1 cellular context compared by ENCODE assay signal in genomic region chr9:120868676-120869359, GRCh38.
TF ChIP-seq lines count a peak whose summit lies in the region.

No MANE protein-coding gene starts in this region.

TF ChIP-seq in GM12878, 131 proteins besides CTCF, POLR2A, EP300 and RAD21 (continued from another document):
- peak; percentile 86; the same call in 1 of the 2 replicates for TF ChIP-seq RB1 (IDR thresholded peaks at IDR 0.05; ENCODE audit: borderline replicate concordance)
- TF ChIP-seq HDGF (IDR thresholded peaks at IDR 0.05) = peak; percentile 74
- TF ChIP-seq, protein P1, sequence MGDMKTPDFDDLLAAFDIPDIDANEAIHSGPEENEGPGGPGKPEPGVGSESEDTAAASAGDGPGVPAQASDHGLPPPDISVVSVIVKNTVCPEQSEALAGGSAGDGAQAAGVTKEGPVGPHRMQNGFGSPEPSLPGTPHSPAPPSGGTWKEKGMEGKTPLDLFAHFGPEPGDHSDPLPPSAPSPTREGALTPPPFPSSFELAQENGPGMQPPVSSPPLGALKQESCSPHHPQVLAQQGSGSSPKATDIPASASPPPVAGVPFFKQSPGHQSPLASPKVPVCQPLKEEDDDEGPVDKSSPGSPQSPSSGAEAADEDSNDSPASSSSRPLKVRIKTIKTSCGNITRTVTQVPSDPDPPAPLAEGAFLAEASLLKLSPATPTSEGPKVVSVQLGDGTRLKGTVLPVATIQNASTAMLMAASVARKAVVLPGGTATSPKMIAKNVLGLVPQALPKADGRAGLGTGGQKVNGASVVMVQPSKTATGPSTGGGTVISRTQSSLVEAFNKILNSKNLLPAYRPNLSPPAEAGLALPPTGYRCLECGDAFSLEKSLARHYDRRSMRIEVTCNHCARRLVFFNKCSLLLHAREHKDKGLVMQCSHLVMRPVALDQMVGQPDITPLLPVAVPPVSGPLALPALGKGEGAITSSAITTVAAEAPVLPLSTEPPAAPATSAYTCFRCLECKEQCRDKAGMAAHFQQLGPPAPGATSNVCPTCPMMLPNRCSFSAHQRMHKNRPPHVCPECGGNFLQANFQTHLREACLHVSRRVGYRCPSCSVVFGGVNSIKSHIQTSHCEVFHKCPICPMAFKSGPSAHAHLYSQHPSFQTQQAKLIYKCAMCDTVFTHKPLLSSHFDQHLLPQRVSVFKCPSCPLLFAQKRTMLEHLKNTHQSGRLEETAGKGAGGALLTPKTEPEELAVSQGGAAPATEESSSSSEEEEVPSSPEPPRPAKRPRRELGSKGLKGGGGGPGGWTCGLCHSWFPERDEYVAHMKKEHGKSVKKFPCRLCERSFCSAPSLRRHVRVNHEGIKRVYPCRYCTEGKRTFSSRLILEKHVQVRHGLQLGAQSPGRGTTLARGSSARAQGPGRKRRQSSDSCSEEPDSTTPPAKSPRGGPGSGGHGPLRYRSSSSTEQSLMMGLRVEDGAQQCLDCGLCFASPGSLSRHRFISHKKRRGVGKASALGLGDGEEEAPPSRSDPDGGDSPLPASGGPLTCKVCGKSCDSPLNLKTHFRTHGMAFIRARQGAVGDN (IDR thresholded peaks at IDR 0.05) = no peak; the same call in 1 of the 2 replicates
- peak; percentile 73; the same call in 1 of the 2 replicates for TF ChIP-seq NBN (IDR thresholded peaks at IDR 0.05)
- TF ChIP-seq CHD2 (IDR thresholded peaks at IDR 0.05; ENCODE audit: borderline replicate concordance, low read depth, low read length) = 0 out of 2 replicates have a peak, but pooled peaks have one; percentile 44
- TF ChIP-seq POLR2AphosphoS2 (IDR thresholded peaks at IDR 0.05; ENCODE audit: low read depth, low read length) = peak; percentile 60; the same call in 1 of the 2 replicates
- peak; percentile 72 for TF ChIP-seq IKZF1 (conservative IDR thresholded peaks at IDR 0.05)
- TF ChIP-seq PKNOX1 (IDR thresholded peaks at IDR 0.05) = peak; percentile 25
- peak; percentile 55; the same call in 1 of the 2 replicates for TF ChIP-seq SMAD5 (IDR thresholded peaks at IDR 0.05; ENCODE audit: low read depth)
- TF ChIP-seq BHLHE40 (IDR thresholded peaks at IDR 0.05; ENCODE audit: borderline replicate concordance in 1 of 2, low read depth in 2 of 2, low read length in 1 of 2) = peak; percentile 44 to 64; a peak in 3 of 4 replicates
- no peak for TF ChIP-seq STAT3 (IDR thresholded peaks at IDR 0.05; ENCODE audit: low read depth, low read length)
- TF ChIP-seq ZNF24 (IDR thresholded peaks at IDR 0.05) = peak; percentile 36; the same call in 1 of the 2 replicates
- peak; percentile 91 for TF ChIP-seq MAX (IDR thresholded peaks at IDR 0.05; ENCODE audit: low read depth, low read length)
- TF ChIP-seq RELA (IDR thresholded peaks at IDR 0.05; ENCODE audit: borderline replicate concordance, partially characterized antibody) = peak; percentile 24
- TF ChIP-seq, protein P2, sequence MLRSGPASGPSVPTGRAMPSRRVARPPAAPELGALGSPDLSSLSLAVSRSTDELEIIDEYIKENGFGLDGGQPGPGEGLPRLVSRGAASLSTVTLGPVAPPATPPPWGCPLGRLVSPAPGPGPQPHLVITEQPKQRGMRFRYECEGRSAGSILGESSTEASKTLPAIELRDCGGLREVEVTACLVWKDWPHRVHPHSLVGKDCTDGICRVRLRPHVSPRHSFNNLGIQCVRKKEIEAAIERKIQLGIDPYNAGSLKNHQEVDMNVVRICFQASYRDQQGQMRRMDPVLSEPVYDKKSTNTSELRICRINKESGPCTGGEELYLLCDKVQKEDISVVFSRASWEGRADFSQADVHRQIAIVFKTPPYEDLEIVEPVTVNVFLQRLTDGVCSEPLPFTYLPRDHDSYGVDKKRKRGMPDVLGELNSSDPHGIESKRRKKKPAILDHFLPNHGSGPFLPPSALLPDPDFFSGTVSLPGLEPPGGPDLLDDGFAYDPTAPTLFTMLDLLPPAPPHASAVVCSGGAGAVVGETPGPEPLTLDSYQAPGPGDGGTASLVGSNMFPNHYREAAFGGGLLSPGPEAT (IDR thresholded peaks at IDR 0.05; ENCODE audit: low read depth) = peak; percentile 51; the same call in 1 of the 2 replicates
- TF ChIP-seq ESRRA (IDR thresholded peaks at IDR 0.05; ENCODE audit: low read length) = no peak
- TF ChIP-seq JUNB (IDR thresholded peaks at IDR 0.05) = no peak
- TF ChIP-seq ZBTB4 (CRISPR knock-in tag; IDR thresholded peaks at IDR 0.05) = no peak
- TF ChIP-seq BMI1 (IDR thresholded peaks at IDR 0.05; ENCODE audit: borderline replicate concordance) = no peak
- no peak for TF ChIP-seq SUPT20H (IDR thresholded peaks at IDR 0.05; ENCODE audit: borderline replicate concordance, control insufficient read depth, low read depth, low read length)
- peak; percentile 42; the same call in 1 of the 2 replicates for TF ChIP-seq SMC3 (IDR thresholded peaks at IDR 0.05; ENCODE audit: borderline replicate concordance, low read length)
- TF ChIP-seq YY1 (IDR thresholded peaks at IDR 0.05; ENCODE audit: low read depth, low read length) = peak; percentile 64; the same call in 1 of the 2 replicates
- TF ChIP-seq, protein P3, sequence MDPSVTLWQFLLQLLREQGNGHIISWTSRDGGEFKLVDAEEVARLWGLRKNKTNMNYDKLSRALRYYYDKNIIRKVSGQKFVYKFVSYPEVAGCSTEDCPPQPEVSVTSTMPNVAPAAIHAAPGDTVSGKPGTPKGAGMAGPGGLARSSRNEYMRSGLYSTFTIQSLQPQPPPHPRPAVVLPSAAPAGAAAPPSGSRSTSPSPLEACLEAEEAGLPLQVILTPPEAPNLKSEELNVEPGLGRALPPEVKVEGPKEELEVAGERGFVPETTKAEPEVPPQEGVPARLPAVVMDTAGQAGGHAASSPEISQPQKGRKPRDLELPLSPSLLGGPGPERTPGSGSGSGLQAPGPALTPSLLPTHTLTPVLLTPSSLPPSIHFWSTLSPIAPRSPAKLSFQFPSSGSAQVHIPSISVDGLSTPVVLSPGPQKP (IDR thresholded peaks at IDR 0.05; ENCODE audit: low read depth, low read length) = no peak
- TF ChIP-seq STAT1 (conservative IDR thresholded peaks at IDR 0.05) = 0 out of 2 replicates have a peak, but pooled peaks have one; percentile 63
- TF ChIP-seq MEF2B (IDR thresholded peaks at IDR 0.05; ENCODE audit: partially characterized antibody, poor library complexity, severe bottlenecking) = no peak
- peak; percentile 62 for TF ChIP-seq KLF5 (IDR thresholded peaks at IDR 0.05; ENCODE audit: partially characterized antibody)
- peak; percentile 72 for TF ChIP-seq GATAD2B (conservative IDR thresholded peaks at IDR 0.05; ENCODE audit: low read depth)
- no peak for TF ChIP-seq EED (IDR thresholded peaks at IDR 0.05; ENCODE audit: low read depth)
- TF ChIP-seq NR2F1 (conservative IDR thresholded peaks at IDR 0.05) = peak; percentile 53; the same call in 1 of the 2 replicates
- TF ChIP-seq PAX5 (IDR thresholded peaks at IDR 0.05; ENCODE audit: borderline replicate concordance, low read depth, low read length) = peak; percentile 77
- peak; percentile 75; the same call in 1 of the 2 replicates for TF ChIP-seq DPF2 (IDR thresholded peaks at IDR 0.05)
- TF ChIP-seq IKZF2 (IDR thresholded peaks at IDR 0.05) = peak in 1 of 2 experiments; percentile 43; a peak in 1 of 4 replicates
- TF ChIP-seq LARP7 (IDR thresholded peaks at IDR 0.05) = peak; percentile 66
- TF ChIP-seq CBX3 (IDR thresholded peaks at IDR 0.05; ENCODE audit: borderline replicate concordance, low read depth) = no peak
- no peak for TF ChIP-seq TCF7 (IDR thresholded peaks at IDR 0.05; ENCODE audit: borderline replicate concordance)
- peak; percentile 37 for TF ChIP-seq SP1 (IDR thresholded peaks at IDR 0.05; ENCODE audit: low read depth, low read length)
- TF ChIP-seq NKRF (conservative IDR thresholded peaks at IDR 0.05) = peak; percentile 64
- TF ChIP-seq RBBP5 (conservative IDR thresholded peaks at IDR 0.05) = no peak
- TF ChIP-seq BACH1 (IDR thresholded peaks at IDR 0.05; ENCODE audit: borderline replicate concordance) = peak; percentile 80
- TF ChIP-seq SIN3A (IDR thresholded peaks at IDR 0.05; ENCODE audit: low read depth, low read length) = 0 out of 2 replicates have a peak, but pooled peaks have one; percentile 32
- TF ChIP-seq ZNF592 (IDR thresholded peaks at IDR 0.05) = peak; percentile 71; the same call in 1 of the 2 replicates
